21 cellular contexts compared by ENCODE assay signal in genomic region chr4:155408796-155409195, GRCh38. TPM values are rescaled to one million over a fixed set of nuclear protein-coding genes. Genes with fewer than 3 reads are reported as not detected.
DNase-seq lines count a peak whose midpoint lies in the region; ATAC-seq and TF ChIP-seq lines count a peak whose summit lies in the region.
"Had no signal": no experiment of that assay in that cellular context is flagged by ENCODE, and none has a peak within 500 bp of the region (broad histone marks: within the 10 kb centered on the region; RNA-seq: fewer than 3 reads in every experiment).

No MANE protein-coding gene starts in this region.

- H3K36me3 ChIP-seq in stomach (no peaks in the 10 kb centered on the region), colonic mucosa (no peaks in the 10 kb centered on the region)

- TF ChIP-seq EP300 in stomach (IDR thresholded peaks at IDR 0.05) = no peak

- H3K4me1 ChIP-seq in stomach = peaks cover 0 to 26% (median 13%) of the 10 kb centered on the region in 4 donors
- no peaks in the 10 kb centered on the region for H3K4me1 ChIP-seq in colonic mucosa

- no peaks in the 10 kb centered on the region for H3K27me3 ChIP-seq in stomach
- H3K27me3 ChIP-seq in colonic mucosa = no peaks in the 10 kb centered on the region

- TF ChIP-seq POLR2A in stomach (IDR thresholded peaks at IDR 0.05) = no peak

- peak; percentile 51 for ATAC-seq in GM18858 (IDR thresholded peaks at IDR 0.05; ENCODE audit: unreplicated experiment)
- ATAC-seq in GM19467 (IDR thresholded peaks at IDR 0.05; ENCODE audit: unreplicated experiment) = peak; percentile 75
- ATAC-seq in HG02798 (IDR thresholded peaks at IDR 0.05; ENCODE audit: poor library complexity, unreplicated experiment) = peak; percentile 41
- ATAC-seq in HG03196 (IDR thresholded peaks at IDR 0.05; ENCODE audit: unreplicated experiment) = peak; percentile 69
- no peak for ATAC-seq in SK-N-SH treated with all-trans-retinoic acid at 6 μM for 48 hours
- ATAC-seq: K562, Panc1 had no signal

- TF ChIP-seq CTCF in stomach (IDR thresholded peaks at IDR 0.05) (no peak), colonic mucosa (IDR thresholded peaks at IDR 0.05) (no peak)

- 76 to 100% (median 87%) methylated on average over 1 of the region's 1 CpG for WGBS in stomach, 5 donors

- no peaks in the 10 kb centered on the region for H3K9me3 ChIP-seq in stomach
- H3K9me3 ChIP-seq in colonic mucosa = no peaks in the 10 kb centered on the region
- H3K9me3 ChIP-seq: SK-N-SH had no signal

- intact Hi-C loops in stomach (cut with DNase I; ENCODE audit: low total_unique reads) = no loop called here
- intact Hi-C loops in colonic mucosa (cut with DNase I) = no loop called here

- H3K27ac ChIP-seq in stomach (no peak overlapping the region), colonic mucosa (no peak overlapping the region)

- H3K4me3 ChIP-seq in stomach (no peak overlapping the region), colonic mucosa (no peak overlapping the region)
- H3K4me3 ChIP-seq: K562 had no signal

- H3K9ac ChIP-seq in colonic mucosa (ENCODE audit: low read depth in 2 of 2, low read length in 2 of 2) = no peak overlapping the region
- H3K9ac ChIP-seq: SK-N-SH had no signal

- no peak for DNase-seq in stomach
- DNase-seq in amygdala (lab: John Stamatoyannopoulos, UW) = no peak
- DNase-seq in colonic mucosa = no peak
- DNase-seq: AML-193; C1 segment of cervical spinal cord; CD8-positive, alpha-beta memory T cell; NCI-H1092; NCI-H1436; NCI-H1930; NCI-H2227 treated with DMSO at 0.1 percent for 48 hours; NCI-H510A; NK-92 treated with Interleukin-12 subunit alpha and Interleukin-12 subunit beta, amount 100 ng/mL, for 24 hours; SIG-M5; SK-N-SH had no signal

TF ChIP-seq in SK-N-SH treated with all-trans-retinoic acid at 6 μM for 48 hours, 23 proteins besides CTCF, POLR2A, EP300 and RAD21:
- TF ChIP-seq ZNF70 (CRISPR knock-in tag; IDR thresholded peaks at IDR 0.05) (no peak), RARB (CRISPR knock-in tag; IDR thresholded peaks at IDR 0.05) (no peak), BACH2 (CRISPR knock-in tag; IDR thresholded peaks at IDR 0.05; ENCODE audit: borderline replicate concordance) (no peak), PATZ1 (CRISPR knock-in tag; IDR thresholded peaks at IDR 0.05; ENCODE audit: borderline replicate concordance) (no peak), TOX (CRISPR knock-in tag; IDR thresholded peaks at IDR 0.05; ENCODE audit: borderline replicate concordance) (no peak), ESRRG (CRISPR knock-in tag; IDR thresholded peaks at IDR 0.05) (no peak), ARNTL (CRISPR knock-in tag; IDR thresholded peaks at IDR 0.05; ENCODE audit: borderline replicate concordance, low read depth) (no peak)
TF ChIP-seq in SK-N-SH treated with all-trans-retinoic acid at 6 μM for 48 hours: peak in this region for 0.

RNA-seq across cellular contexts. Expression of gene MAP9, which starts 32.0 kb away (rescaled TPM):
- total RNA-seq in stomach (10 to 100 TPM in 3 of 5 donors, 1 to 10 TPM in 2; 1.2 to 21.5 (median 11.6) TPM), colonic mucosa (1 to 10 TPM; 2.3 to 6.4 TPM)
- 10 to 100 TPM in 1 of 3 donors, 1 to 10 TPM in 2; 2.4 to 12.5 (median 2.9) TPM for polyA plus RNA-seq in stomach
